Comparison of ENCODE assay signal across 1 cellular context in the genomic region with DNA sequence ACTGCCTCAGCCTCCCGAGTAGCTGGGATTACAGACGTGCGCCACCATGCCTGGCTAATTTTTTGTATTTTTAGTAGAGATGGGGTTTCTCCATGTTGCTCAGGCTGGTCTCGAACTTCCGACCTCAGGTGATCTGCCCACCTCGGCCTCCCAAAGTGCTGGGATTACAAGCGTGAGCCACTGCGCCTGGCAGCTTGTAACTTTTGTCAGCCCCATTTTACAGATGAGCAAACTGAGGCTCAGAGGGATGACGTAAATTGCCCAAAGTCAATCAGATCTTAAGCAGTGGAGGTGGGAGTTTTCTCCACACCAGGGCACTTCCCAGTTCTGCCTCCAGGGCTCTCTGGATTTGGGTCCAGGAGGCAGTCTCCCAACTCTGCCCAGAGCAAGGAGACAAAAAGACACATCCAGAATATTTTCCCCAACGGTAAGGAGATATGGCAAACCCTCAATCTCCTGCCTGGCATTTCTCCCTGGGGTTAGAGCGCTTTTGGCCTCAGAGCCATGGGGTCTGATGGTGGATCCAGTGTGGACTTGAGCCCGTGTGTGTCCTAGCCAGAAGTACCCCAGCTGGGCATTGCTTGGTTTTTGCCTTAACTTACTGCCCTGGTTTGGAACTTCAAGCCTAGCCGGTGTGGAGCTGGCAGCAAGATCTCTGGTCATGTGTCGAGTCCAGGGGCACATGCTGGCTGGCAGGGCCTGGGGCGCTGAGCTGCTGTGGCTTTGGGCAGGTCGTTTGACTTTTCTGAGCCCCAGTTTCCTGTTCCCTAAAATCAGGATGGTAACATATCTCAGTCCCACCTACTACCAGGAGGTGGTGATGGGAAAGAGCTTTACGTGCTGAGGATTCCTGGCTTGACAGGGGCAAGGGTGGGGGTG.
TF ChIP-seq lines count a peak whose summit lies in the region.

No MANE protein-coding gene starts in this region.

TF ChIP-seq in K562, 482 proteins besides CTCF, POLR2A, EP300 and RAD21:
- TF ChIP-seq ARID3B (CRISPR knock-in tag; IDR thresholded peaks at IDR 0.05; ENCODE audit: borderline replicate concordance): no peak
- no peak for TF ChIP-seq GATA2 (CRISPR knock-in tag; IDR thresholded peaks at IDR 0.05)
- no peak for TF ChIP-seq ELK3 (CRISPR knock-in tag; IDR thresholded peaks at IDR 0.05)
- TF ChIP-seq ADNP (tag; IDR thresholded peaks at IDR 0.05): peak; percentile 82
- TF ChIP-seq SMARCA5 (IDR thresholded peaks at IDR 0.05): peak; percentile 88
- TF ChIP-seq BCOR (IDR thresholded peaks at IDR 0.05): peak; percentile 93
- 0 out of 2 replicates have a peak, but pooled peaks have one; percentile 22 for TF ChIP-seq CBX1 (IDR thresholded peaks at IDR 0.05; ENCODE audit: low read depth)
- TF ChIP-seq ZNF77 (CRISPR knock-in tag; IDR thresholded peaks at IDR 0.05): no peak
- peak; percentile 68 for TF ChIP-seq RBM25 (IDR thresholded peaks at IDR 0.05; ENCODE audit: low read depth, low read length, severe bottlenecking)
- TF ChIP-seq HDAC2 (IDR thresholded peaks at IDR 0.05): 0 out of 2 replicates have a peak, but pooled peaks have one; percentile 28
- no peak for TF ChIP-seq MECOM (CRISPR knock-in tag; IDR thresholded peaks at IDR 0.05)
- TF ChIP-seq SP1 (CRISPR knock-in tag; IDR thresholded peaks at IDR 0.05): no peak
- TF ChIP-seq ZNF57 (CRISPR knock-in tag; IDR thresholded peaks at IDR 0.05): no peak
- no peak for TF ChIP-seq RBM22 (IDR thresholded peaks at IDR 0.05; ENCODE audit: low read depth, low read length, poor library complexity, severe bottlenecking)
- TF ChIP-seq KDM1A (IDR thresholded peaks at IDR 0.05): peak; percentile 76 to 80
